Comparison of ENCODE assay signal across 8 cellular contexts in genomic region chr13:99796175-99796819, GRCh38.
DNase-seq lines count a peak whose midpoint lies in the region; ATAC-seq and TF ChIP-seq lines count a peak whose summit lies in the region.
"Had no signal": no experiment of that assay in that cellular context is flagged by ENCODE, and none has a peak within 500 bp of the region (broad histone marks: within the 10 kb centered on the region; RNA-seq: fewer than 3 reads in every experiment).

No MANE protein-coding gene starts in this region.

- CTCF ChIA-PET in mammary epithelial cell (lab: Charles Lee; ENCODE audit: low non-redundant PET): no interaction called here

- H4K20me1 ChIP-seq in GM23248 (ENCODE audit: insufficient read depth) (no peaks in the 10 kb centered on the region), mammary epithelial cell (ENCODE audit: insufficient read depth, low read length) (no peaks in the 10 kb centered on the region)

- H3K27ac ChIP-seq in GM23248 (no peak overlapping the region), mammary epithelial cell (ENCODE audit: insufficient read depth, low read depth, low read length) (no peak overlapping the region), upper lobe of right lung (no peak overlapping the region)

- H3K4me3 ChIP-seq in GM23248 (no peak overlapping the region), mammary epithelial cell (replicated peaks in 1 of 3; ENCODE audit: insufficient read depth in 1 of 3, low read depth in 2 of 3, low read length in 3 of 3) (no peak overlapping the region), upper lobe of right lung (no peak overlapping the region)

- H3K9me3 ChIP-seq in GM23248 (ENCODE audit: low read depth) (no peaks in the 10 kb centered on the region), mammary epithelial cell (replicated peaks; ENCODE audit: insufficient read depth, low read length) (no peaks in the 10 kb centered on the region), upper lobe of right lung (no peaks in the 10 kb centered on the region)

- in situ Hi-C loops in GM23248 (cut with MboI): no loop called here
- in situ Hi-C loops in mammary epithelial cell (cut with MboI; ENCODE audit: low sequenced_read_pairs in 2 of 2): no loop called here

- H3K36me3 ChIP-seq in GM23248 (ENCODE audit: low read depth) (no peaks in the 10 kb centered on the region), mammary epithelial cell (ENCODE audit: insufficient read depth, low read length) (no peaks in the 10 kb centered on the region), upper lobe of right lung (no peaks in the 10 kb centered on the region)

- dilution Hi-C loops in mammary epithelial cell (cut with HindIII; ENCODE audit: low sequenced_read_pairs): no loop called here

- H3K9ac ChIP-seq in GM23248 (no peak overlapping the region), mammary epithelial cell (ENCODE audit: insufficient read depth, low read length) (no peak overlapping the region)

- no peak for ATAC-seq in upper lobe of right lung
- no peak for ATAC-seq in GM18873 (IDR thresholded peaks at IDR 0.05; ENCODE audit: low FRiP score, unreplicated experiment)

- no peaks in the 10 kb centered on the region for H3K4me1 ChIP-seq in GM23248 (ENCODE audit: insufficient read depth)
- no peaks in the 10 kb centered on the region for H3K4me1 ChIP-seq in mammary epithelial cell (ENCODE audit: insufficient read depth, low read length)
- H3K4me1 ChIP-seq in upper lobe of right lung: no peaks in the 10 kb centered on the region

- intact Hi-C loops in mammary epithelial cell (cut with micrococcal nuclease) (no loop called here), upper lobe of right lung (cut with DNase I) (no loop called here)

- TF ChIP-seq CTCF in mammary epithelial cell (conservative IDR thresholded peaks at IDR 0.05 in 1 of 2, IDR thresholded peaks at IDR 0.05 in 1 of 2; ENCODE audit: extremely low read depth in 1 of 2, insufficient read depth in 1 of 2, low read depth in 1 of 2, low read length in 2 of 2): no peak
- no peak for TF ChIP-seq CTCF in upper lobe of right lung (IDR thresholded peaks at IDR 0.05)

- no peaks in the 10 kb centered on the region for H3F3A ChIP-seq in GM23248 (ENCODE audit: insufficient read depth)

- H3K4me2 ChIP-seq in GM23248 (ENCODE audit: unreplicated experiment) (no peak overlapping the region), mammary epithelial cell (ENCODE audit: insufficient read depth, low read depth, low read length) (no peak overlapping the region)

- no peak overlapping the region for H2AFZ ChIP-seq in GM23248
- H2AFZ ChIP-seq in mammary epithelial cell (ENCODE audit: low read depth, low read length): no peak overlapping the region

- DNase-seq in GM23248 (peak; percentile 46), NAMALWA (ENCODE audit: low spot score) (peak; percentile 55), mammary epithelial cell (peak; percentile 32), mucosa of gallbladder (ENCODE audit: low spot score) (peak; percentile 29), COR-L47 (lab: John Stamatoyannopoulos, UW) (no peak), upper lobe of right lung (no peak)
- DNase-seq: NCI-H526 had no signal

- H3K9me2 ChIP-seq in GM23248 (ENCODE audit: insufficient read depth): no peaks in the 10 kb centered on the region

- H3K27me3 ChIP-seq in GM23248 (replicated peaks; ENCODE audit: insufficient read depth) (no peaks in the 10 kb centered on the region), mammary epithelial cell (ENCODE audit: insufficient read depth, low read length) (no peaks in the 10 kb centered on the region), upper lobe of right lung (no peaks in the 10 kb centered on the region)

- no TSS peak for BruUV-seq in mammary epithelial cell (replicated peaks; lab: Mats Ljungman, UMichigan)

- H3K79me2 ChIP-seq in GM23248 (ENCODE audit: insufficient read depth) (no peaks in the 10 kb centered on the region), mammary epithelial cell (ENCODE audit: insufficient read depth, low read length) (no peaks in the 10 kb centered on the region)

Comparison
In these comparisons a context has a peak if more than half of its experiments do, and no peak if none do; other contexts are left out.
1. DNase-seq: peak in GM23248 (single experiment), NAMALWA (single experiment), mammary epithelial cell (single experiment) and mucosa of gallbladder (single experiment); none in COR-L47 (single experiment) and upper lobe of right lung (single experiment).